Comparison of ENCODE assay signal across 6 cellular contexts in the genomic region with DNA sequence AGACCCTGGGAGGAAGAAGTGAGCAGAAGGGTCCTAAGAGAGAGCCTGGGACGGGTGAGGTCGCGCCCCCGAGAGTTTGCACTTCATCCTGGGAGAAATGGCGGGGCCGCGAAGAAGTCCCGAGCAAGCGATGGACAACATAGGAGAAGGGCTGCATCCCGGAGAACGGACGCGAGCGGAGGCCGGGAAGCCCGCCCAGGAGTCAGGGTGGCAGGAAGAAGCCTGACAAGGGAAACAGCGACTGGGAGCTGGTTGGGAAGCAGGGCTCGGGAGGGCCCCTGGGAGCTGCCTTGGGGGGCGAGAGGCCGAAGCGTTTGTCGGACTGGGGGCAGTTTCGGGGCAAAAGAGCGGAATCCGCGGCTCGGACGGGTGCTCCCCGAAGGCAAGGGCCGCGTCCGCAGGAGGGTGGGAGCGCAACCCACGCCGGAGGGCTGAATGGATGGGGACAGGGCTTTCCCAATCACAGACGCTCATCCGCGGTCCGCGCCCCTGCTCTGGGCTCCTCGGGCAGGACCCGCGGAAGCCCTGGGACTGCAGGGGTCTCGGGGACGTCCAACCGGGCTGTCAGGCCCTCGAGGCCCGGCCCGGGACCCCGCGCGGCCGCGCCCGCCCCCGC. TPM values are rescaled to one million over a fixed set of nuclear protein-coding genes. Genes with fewer than 3 reads are reported as not detected.
DNase-seq lines count a peak whose midpoint lies in the region; ATAC-seq and TF ChIP-seq lines count a peak whose summit lies in the region.

No MANE protein-coding gene starts in this region.

- no peak overlapping the region for H2AFZ ChIP-seq in neuronal stem cell (ENCODE audit: low read length)

- no CpG with 5 or more reads among the region's 56 CpGs for WGBS in neuronal stem cell (ENCODE audit: extremely low coverage in 2 of 2, insufficient read length in 2 of 2, insufficient replicate concordance in 1 of 2), 2 donors

- H4K8ac ChIP-seq in neuronal stem cell (ENCODE audit: low read depth, low read length): no peak overlapping the region

- H3K27ac ChIP-seq in C4-2B (peak overlapping the region; percentile 80), neuronal stem cell (replicated peaks; ENCODE audit: low read length) (no peak overlapping the region)

- peak; percentile 14 for ATAC-seq in HG03097 (IDR thresholded peaks at IDR 0.05; ENCODE audit: low FRiP score, unreplicated experiment)
- no peak for ATAC-seq in GM18511 (IDR thresholded peaks at IDR 0.05; ENCODE audit: unreplicated experiment)

- no peaks in the 10 kb centered on the region for H3K9me3 ChIP-seq in neuronal stem cell (replicated peaks in 1 of 2; ENCODE audit: control insufficient read depth in 2 of 2, insufficient read depth in 1 of 2, low read depth in 1 of 2, low read length in 2 of 2)

- peak overlapping the region; percentile 89 for H3K14ac ChIP-seq in neuronal stem cell (ENCODE audit: low read length)

- H3K36me3 ChIP-seq in neuronal stem cell (replicated peaks in 1 of 2; ENCODE audit: control insufficient read depth in 2 of 2, insufficient read depth in 2 of 2, low read length in 2 of 2): peaks cover 0 to 6% of the 10 kb centered on the region in 2 donors

- no peak for TF ChIP-seq CTCF in C4-2B (conservative IDR thresholded peaks at IDR 0.05)
- no peak for TF ChIP-seq CTCF in cardiac fibroblast (IDR thresholded peaks at IDR 0.05; ENCODE audit: low read depth, low read length)

- H3K18ac ChIP-seq in neuronal stem cell (ENCODE audit: low read length): peak overlapping the region; percentile 65

- peaks cover 17 to 30% of the 10 kb centered on the region in 2 donors for H3K4me1 ChIP-seq in neuronal stem cell (ENCODE audit: control insufficient read depth in 2 of 2, insufficient read depth in 1 of 2, low read depth in 1 of 2, low read length in 2 of 2)

- H2BK15ac ChIP-seq in neuronal stem cell (ENCODE audit: low read length): no peak overlapping the region

- no peak overlapping the region for H2BK12ac ChIP-seq in neuronal stem cell (ENCODE audit: low read length)

- peaks cover 21% of the 10 kb centered on the region for H3K79me1 ChIP-seq in neuronal stem cell (ENCODE audit: low read depth, low read length)

- H2AK5ac ChIP-seq in neuronal stem cell (ENCODE audit: low read depth, low read length): peak overlapping the region; percentile 40

- H2BK120ac ChIP-seq in neuronal stem cell (ENCODE audit: low read depth, low read length): no peak overlapping the region

- H3K4me3 ChIP-seq in cardiac fibroblast (replicated peaks in 1 of 2; ENCODE audit: low read depth in 2 of 2, low read length in 2 of 2) (peak overlapping the region; percentile 92 to 99), neuronal stem cell (ENCODE audit: low read length in 2 of 2) (peak overlapping the region; percentile 84 to 99)

- H3K27me3 ChIP-seq in neuronal stem cell (ENCODE audit: control insufficient read depth in 3 of 3, insufficient read depth in 3 of 3, low read depth in 1 of 3, low read length in 3 of 3): no peaks in the 10 kb centered on the region

- DNase-seq in cardiac fibroblast (ENCODE audit: low read depth in 2 of 2): no peak
- DNase-seq in neuronal stem cell (ENCODE audit: low spot score): no peak
- DNase-seq in pons (ENCODE audit: low spot score): no peak

- H3K4ac ChIP-seq in neuronal stem cell (ENCODE audit: low read length): no peak overlapping the region

- H3K4me2 ChIP-seq in neuronal stem cell (ENCODE audit: insufficient read depth, low read length, poor library complexity, severe bottlenecking): peak overlapping the region; percentile 96

- peak overlapping the region; percentile 60 for H2BK5ac ChIP-seq in neuronal stem cell (ENCODE audit: low read length)

- no peak overlapping the region for H4K91ac ChIP-seq in neuronal stem cell (ENCODE audit: low read depth, low read length, poor library complexity)

- peak overlapping the region; percentile 95 for H3K9ac ChIP-seq in neuronal stem cell (ENCODE audit: low read depth, low read length, poor library complexity)

- peak overlapping the region; percentile 22 for H3K23ac ChIP-seq in neuronal stem cell (ENCODE audit: low read depth, low read length, poor library complexity)

RNA-seq across cellular contexts. Expression of a gene that starts 0.5 kb away (rescaled TPM):
- 44.4 TPM for polyA plus RNA-seq in neuronal stem cell (2013, experiment 1 of 2)
- polyA plus RNA-seq in neuronal stem cell (2013, experiment 2 of 2): 44.1 TPM

RNA-seq across cellular contexts. Expression of a gene that starts 20.4 kb away (rescaled TPM):
- polyA plus RNA-seq in neuronal stem cell (2013, experiment 1 of 2): 4.4 TPM
- 3.8 TPM for polyA plus RNA-seq in neuronal stem cell (2013, experiment 2 of 2)

RNA-seq across cellular contexts. Expression of a gene that starts 20.4 kb away (rescaled TPM):
- 49.3 TPM for polyA plus RNA-seq in neuronal stem cell (2013, experiment 1 of 2)
- 49.1 TPM for polyA plus RNA-seq in neuronal stem cell (2013, experiment 2 of 2)

RNA-seq across cellular contexts. Expression of a gene that starts 21.4 kb away (rescaled TPM):
- 12.8 TPM for polyA plus RNA-seq in neuronal stem cell (2013, experiment 1 of 2)
- 12.5 TPM for polyA plus RNA-seq in neuronal stem cell (2013, experiment 2 of 2)

RNA-seq across cellular contexts. Expression of a gene that starts 36.5 kb away (rescaled TPM):
- 15.0 TPM for polyA plus RNA-seq in neuronal stem cell (2013, experiment 1 of 2)
- 16.5 TPM for polyA plus RNA-seq in neuronal stem cell (2013, experiment 2 of 2)
